ENCODE assay signal across 8 cellular contexts in genomic region chr9:33116855-33117254, GRCh38. TPM values are rescaled to one million over a fixed set of nuclear protein-coding genes. Genes with fewer than 3 reads are reported as not detected.
DNase-seq lines count a peak whose midpoint lies in the region; ATAC-seq and TF ChIP-seq lines count a peak whose summit lies in the region.

No MANE protein-coding gene starts in this region.

- peaks cover 28 to 42% of the 10 kb centered on the region in 2 donors for H3K4me1 Mint-ChIP-seq in natural killer cell treated with Interleukin-12 subunit alpha and Interleukin-12 subunit beta and Interleukin-15 and Interleukin-18, amount 100 ng/mL, for 72 hours (ENCODE audit: low read depth in 2 of 2)

- in situ Hi-C loops in gastrocnemius medialis (cut with MboI; ENCODE audit: low sequenced_read_pairs in 4 of 4), result no loop called here

- H3K27ac ChIP-seq in ascending aorta, result peak overlapping the region; percentile 24 to 35
- no peak overlapping the region for H3K27ac ChIP-seq in gastrocnemius medialis

- no peak for TF ChIP-seq POLR2A in gastrocnemius medialis (IDR thresholded peaks at IDR 0.05)

- H3K9me3 ChIP-seq in ascending aorta (no peaks in the 10 kb centered on the region), gastrocnemius medialis (no peaks in the 10 kb centered on the region)

- ATAC-seq in HG03460 (IDR thresholded peaks at IDR 0.05; ENCODE audit: unreplicated experiment) (peak; percentile 51), gastrocnemius medialis (no peak), HG02610 (IDR thresholded peaks at IDR 0.05; ENCODE audit: unreplicated experiment) (no peak)
- no peak for ATAC-seq in natural killer cell treated with Interleukin-12 subunit alpha and Interleukin-12 subunit beta and Interleukin-15 and Interleukin-18, amount 100 ng/mL, for 72 hours

- H3K4me3 Mint-ChIP-seq in natural killer cell treated with Interleukin-12 subunit alpha and Interleukin-12 subunit beta and Interleukin-15 and Interleukin-18, amount 100 ng/mL, for 72 hours, result no peak overlapping the region

- peaks cover 43 to 47% of the 10 kb centered on the region in 2 donors for H3K36me3 ChIP-seq in ascending aorta
- H3K36me3 ChIP-seq in gastrocnemius medialis, result peaks cover 0 to 15% of the 10 kb centered on the region in 2 donors

- TF ChIP-seq CTCF in ascending aorta (IDR thresholded peaks at IDR 0.05) (no peak), gastrocnemius medialis (IDR thresholded peaks at IDR 0.05 in 4 of 5, conservative IDR thresholded peaks at IDR 0.05 in 1 of 5) (no peak)

- DNase-seq in GDM1 (lab: John Stamatoyannopoulos, UW) (peak; percentile 9), ascending aorta (ENCODE audit: low spot score in 2 of 2) (peak in 1 of 2 donors; percentile 40), gastrocnemius medialis (no peak), globus pallidus (ENCODE audit: low spot score) (no peak), cerebellar cortex (ENCODE audit: low spot score) (no peak)
- DNase-seq in natural killer cell treated with Interleukin-12 subunit alpha and Interleukin-12 subunit beta and Interleukin-15 and Interleukin-18, amount 100 ng/mL, for 72 hours (ENCODE audit: low spot score), result no peak

- H3K27me3 Mint-ChIP-seq in natural killer cell treated with Interleukin-12 subunit alpha and Interleukin-12 subunit beta and Interleukin-15 and Interleukin-18, amount 100 ng/mL, for 72 hours, result no peaks in the 10 kb centered on the region

- no peaks in the 10 kb centered on the region for H3K9me3 Mint-ChIP-seq in natural killer cell treated with Interleukin-12 subunit alpha and Interleukin-12 subunit beta and Interleukin-15 and Interleukin-18, amount 100 ng/mL, for 72 hours

- H3K27me3 ChIP-seq in ascending aorta, result no peaks in the 10 kb centered on the region
- H3K27me3 ChIP-seq in gastrocnemius medialis, result no peaks in the 10 kb centered on the region

- peaks cover 0 to 13% of the 10 kb centered on the region in 2 donors for H3K4me1 ChIP-seq in ascending aorta
- H3K4me1 ChIP-seq in gastrocnemius medialis, result peaks cover 4 to 12% of the 10 kb centered on the region in 2 donors

- H3K27ac Mint-ChIP-seq in natural killer cell treated with Interleukin-12 subunit alpha and Interleukin-12 subunit beta and Interleukin-15 and Interleukin-18, amount 100 ng/mL, for 72 hours, result peak overlapping the region; percentile 68 to 83

- intact Hi-C loops in ascending aorta (cut with DNase I) (no loop called here), gastrocnemius medialis (cut with DNase I; ENCODE audit: low total_unique reads) (no loop called here)

- H3K36me3 Mint-ChIP-seq in natural killer cell treated with Interleukin-12 subunit alpha and Interleukin-12 subunit beta and Interleukin-15 and Interleukin-18, amount 100 ng/mL, for 72 hours, result peaks cover 13% of the 10 kb centered on the region

- no peak overlapping the region for H3K4me3 ChIP-seq in ascending aorta
- no peak overlapping the region for H3K4me3 ChIP-seq in gastrocnemius medialis

RNA-seq across cellular contexts. Expression of gene SMU1, which starts 40.4 kb away (rescaled TPM):
- total RNA-seq in ascending aorta (7.2 TPM), gastrocnemius medialis (10 to 100 TPM; 12.5 to 15.3 (median 13.6) TPM)
- total RNA-seq in natural killer cell treated with Interleukin-12 subunit alpha and Interleukin-12 subunit beta and Interleukin-15 and Interleukin-18, amount 100 ng/mL, for 72 hours, result 10 to 100 TPM; 22.5 to 22.7 TPM

RNA-seq across cellular contexts. Expression of gene B4GALT1, which starts 50.3 kb away (rescaled TPM):
- total RNA-seq in ascending aorta, result 100 TPM
- 10 to 100 TPM; 51.4 to 90.6 TPM for total RNA-seq in natural killer cell treated with Interleukin-12 subunit alpha and Interleukin-12 subunit beta and Interleukin-15 and Interleukin-18, amount 100 ng/mL, for 72 hours
- total RNA-seq in gastrocnemius medialis, result 10 to 100 TPM; 24.2 to 56.2 (median 42.7) TPM

Comparison
In these comparisons a context has a peak if more than half of its experiments do, and no peak if none do; other contexts are left out.
1. H3K27ac ChIP-seq: peak in ascending aorta (2 of 2); none in gastrocnemius medialis (0 of 4).